In the genomic region with DNA sequence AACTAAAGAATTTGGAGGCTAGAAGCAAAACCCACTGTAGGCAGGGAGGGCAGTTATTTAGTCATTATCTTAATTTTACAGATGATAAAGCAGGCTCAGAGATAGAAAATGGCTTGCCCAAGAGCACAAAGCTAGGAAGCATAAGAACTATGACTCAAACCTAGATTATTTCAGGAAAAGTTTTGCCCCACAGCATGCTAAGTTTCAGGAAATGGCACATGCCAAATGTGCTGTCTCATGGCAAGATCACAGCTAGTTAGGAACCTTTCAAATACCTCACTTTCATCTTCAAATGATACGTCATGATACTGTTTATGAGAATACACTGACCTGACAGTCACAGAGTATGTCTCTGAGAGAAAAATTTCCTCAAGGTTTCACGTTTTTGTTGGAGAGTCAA, we compare ENCODE assay signal across 1 cellular context.
A peak's percentile ranks its signal among the peaks of the same experiment; 100 is the strongest.
TF ChIP-seq lines count a peak whose summit lies in the region.

No MANE protein-coding gene starts in this region.

TF ChIP-seq in HepG2, 621 proteins besides CTCF, POLR2A, EP300 and RAD21:
- no peak for TF ChIP-seq ZNF577 (CRISPR knock-in tag; IDR thresholded peaks at IDR 0.05; ENCODE audit: borderline replicate concordance, low read depth)
- TF ChIP-seq CREB1 (IDR thresholded peaks at IDR 0.05) = peak; percentile 58
- no peak for TF ChIP-seq CREB1 (CRISPR knock-in tag; IDR thresholded peaks at IDR 0.05)
